In genomic region chr13:33263484-33263883, GRCh38 we compare ENCODE assay signal across 1 cellular context.
TF ChIP-seq lines count a peak whose summit lies in the region.

No MANE protein-coding gene starts in this region.

TF ChIP-seq in SK-N-SH, 30 proteins besides CTCF, POLR2A, EP300 and RAD21 (continued from another document):
- TF ChIP-seq MEF2A (IDR thresholded peaks at IDR 0.05; ENCODE audit: borderline replicate concordance, low read depth) (no peak), FOSL2 (IDR thresholded peaks at IDR 0.05; ENCODE audit: borderline replicate concordance, low read depth) (no peak), MXI1 (IDR thresholded peaks at IDR 0.05; ENCODE audit: low read depth, low read length) (no peak), ZBTB33 (IDR thresholded peaks at IDR 0.05; ENCODE audit: borderline replicate concordance, low read depth) (no peak), SIN3A (IDR thresholded peaks at IDR 0.05; ENCODE audit: borderline replicate concordance, low read depth, low read length) (no peak), TEAD4 (IDR thresholded peaks at IDR 0.05; ENCODE audit: borderline replicate concordance, insufficient read depth) (no peak), TAF1 (IDR thresholded peaks at IDR 0.05; ENCODE audit: borderline replicate concordance, low read depth, low read length) (no peak), SMC3 (IDR thresholded peaks at IDR 0.05; ENCODE audit: low read depth, low read length) (no peak), ELF1 (IDR thresholded peaks at IDR 0.05) (no peak), NRF1 (IDR thresholded peaks at IDR 0.05; ENCODE audit: low read depth, low read length) (no peak)
- TF ChIP-seq, protein P1, sequence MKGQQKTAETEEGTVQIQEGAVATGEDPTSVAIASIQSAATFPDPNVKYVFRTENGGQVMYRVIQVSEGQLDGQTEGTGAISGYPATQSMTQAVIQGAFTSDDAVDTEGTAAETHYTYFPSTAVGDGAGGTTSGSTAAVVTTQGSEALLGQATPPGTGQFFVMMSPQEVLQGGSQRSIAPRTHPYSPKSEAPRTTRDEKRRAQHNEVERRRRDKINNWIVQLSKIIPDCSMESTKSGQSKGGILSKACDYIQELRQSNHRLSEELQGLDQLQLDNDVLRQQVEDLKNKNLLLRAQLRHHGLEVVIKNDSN (IDR thresholded peaks at IDR 0.05; ENCODE audit: borderline replicate concordance, low read depth) = no peak
- TF ChIP-seq, protein P2, sequence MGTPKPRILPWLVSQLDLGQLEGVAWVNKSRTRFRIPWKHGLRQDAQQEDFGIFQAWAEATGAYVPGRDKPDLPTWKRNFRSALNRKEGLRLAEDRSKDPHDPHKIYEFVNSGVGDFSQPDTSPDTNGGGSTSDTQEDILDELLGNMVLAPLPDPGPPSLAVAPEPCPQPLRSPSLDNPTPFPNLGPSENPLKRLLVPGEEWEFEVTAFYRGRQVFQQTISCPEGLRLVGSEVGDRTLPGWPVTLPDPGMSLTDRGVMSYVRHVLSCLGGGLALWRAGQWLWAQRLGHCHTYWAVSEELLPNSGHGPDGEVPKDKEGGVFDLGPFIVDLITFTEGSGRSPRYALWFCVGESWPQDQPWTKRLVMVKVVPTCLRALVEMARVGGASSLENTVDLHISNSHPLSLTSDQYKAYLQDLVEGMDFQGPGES (IDR thresholded peaks at IDR 0.05; ENCODE audit: low read depth, low read length) = no peak
